7 cellular contexts compared by ENCODE assay signal in the genomic region with DNA sequence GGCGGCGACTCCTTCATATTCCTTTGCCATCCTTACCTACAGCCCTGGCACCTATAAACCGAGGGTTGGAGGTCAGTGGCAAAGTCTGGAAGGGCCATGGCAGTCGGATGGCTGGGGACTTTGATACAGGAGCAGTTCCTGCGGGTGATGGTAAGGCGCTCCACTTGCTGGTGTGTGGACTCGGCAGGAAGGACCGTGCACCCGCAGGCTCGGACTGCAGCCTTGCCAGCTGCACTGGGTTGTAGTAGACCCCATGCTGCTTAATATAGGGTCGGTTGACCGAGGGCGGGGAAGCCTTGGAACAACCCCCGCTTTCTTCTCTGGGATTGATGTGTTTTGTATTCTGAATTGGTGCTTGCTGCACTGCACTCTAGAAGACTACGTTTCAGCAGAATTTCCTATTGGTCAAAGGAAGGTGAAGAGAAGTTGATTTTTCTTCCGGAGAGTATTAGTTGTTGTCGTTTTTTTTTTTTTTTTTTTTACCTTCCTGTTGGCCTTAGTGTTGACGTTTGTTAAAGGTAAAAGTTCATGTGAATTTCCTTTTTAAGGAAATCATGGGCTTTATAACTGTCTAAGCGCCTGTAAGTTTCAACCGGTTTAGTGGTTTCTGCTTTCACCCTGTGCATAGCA. TPM values are rescaled to one million over a fixed set of nuclear protein-coding genes. Genes with fewer than 3 reads are reported as not detected.
DNase-seq lines count a peak whose midpoint lies in the region; ATAC-seq, FAIRE-seq and TF ChIP-seq lines count a peak whose summit lies in the region.

No MANE protein-coding gene starts in this region.

- no peak overlapping the region for H3K14ac ChIP-seq in H1 (ENCODE audit: insufficient read length)
- peak overlapping the region in 1 of 2 experiments; percentile 87 for H3K14ac ChIP-seq in mesenchymal stem cell (ENCODE audit: low read length in 2 of 2)

- H2AFZ ChIP-seq in HCT116 (ENCODE audit: low read depth, low read length, poor library complexity, severe bottlenecking) = no peak overlapping the region
- peak overlapping the region; percentile 47 for H2AFZ ChIP-seq in H1 (ENCODE audit: low read length)
- H2AFZ ChIP-seq in mesenchymal stem cell (ENCODE audit: low read depth, low read length) = peak overlapping the region; percentile 92

- H2AK5ac ChIP-seq in H1 (ENCODE audit: low read depth, low read length) (no peak overlapping the region), mesenchymal stem cell (ENCODE audit: low read length, severe bottlenecking) (no peak overlapping the region)

- peak overlapping the region; percentile 25 for H3K56ac ChIP-seq in H1 (replicated peaks; ENCODE audit: insufficient read length, low read depth, low read length)

- no peak for TF ChIP-seq CTCF in GM13976 (IDR thresholded peaks at IDR 0.05; ENCODE audit: borderline replicate concordance, control extremely low read depth, extremely low read depth, insufficient read depth, missing control alignments)
- TF ChIP-seq CTCF in HCT116 (IDR thresholded peaks at IDR 0.05 in 2 of 3, conservative IDR thresholded peaks at IDR 0.05 in 1 of 3; ENCODE audit: borderline replicate concordance in 1 of 3, insufficient read depth in 1 of 3, low read depth in 2 of 3, low read length in 2 of 3) = no peak
- no peak for TF ChIP-seq CTCF in H1 (IDR thresholded peaks at IDR 0.05; ENCODE audit: control extremely low read depth in 1 of 3, insufficient read depth in 1 of 3, low read depth in 1 of 3, low read length in 3 of 3)

- H3K27me3 ChIP-seq in HCT116 (ENCODE audit: insufficient read depth, low read length) = no peaks in the 10 kb centered on the region
- H3K27me3 ChIP-seq in H1 (replicated peaks in 1 of 4; ENCODE audit: control insufficient read depth in 3 of 4, extremely low read depth in 1 of 4, insufficient read depth in 3 of 4, low read length in 3 of 4) = no peaks in the 10 kb centered on the region
- H3K27me3 ChIP-seq in mesenchymal stem cell (ENCODE audit: control insufficient read depth in 1 of 2, insufficient read depth in 1 of 2, low read length in 2 of 2) = no peaks in the 10 kb centered on the region

- H2BK15ac ChIP-seq in H1 (ENCODE audit: low read length) (peak overlapping the region; percentile 72; the same call in 1 of the 2 replicates), mesenchymal stem cell (ENCODE audit: low read depth, poor library complexity, severe bottlenecking) (no peak overlapping the region)

- H4K91ac ChIP-seq in H1 (replicated peaks; ENCODE audit: insufficient read length, low read length) (no peak overlapping the region), mesenchymal stem cell (ENCODE audit: low read length) (no peak overlapping the region)

- no peak for TF ChIP-seq RAD21 in HCT116 (IDR thresholded peaks at IDR 0.05; ENCODE audit: low read depth)
- no peak for TF ChIP-seq RAD21 in H1 (IDR thresholded peaks at IDR 0.05 in 1 of 2, conservative IDR thresholded peaks at IDR 0.05 in 1 of 2; ENCODE audit: low read depth in 2 of 2, low read length in 2 of 2)

- H3K36me3 ChIP-seq in HCT116 (ENCODE audit: control insufficient read depth in 1 of 2, insufficient read depth in 2 of 2, low read length in 2 of 2) (no peaks in the 10 kb centered on the region; a peak in 1 of 4 replicates), H1 (ENCODE audit: control insufficient read depth in 2 of 4, insufficient read depth in 4 of 4, low read length in 3 of 4) (peaks cover 0 to 18% (median 2%) of the 10 kb centered on the region in 4 experiments; a peak in 3 of 8 replicates), mesenchymal stem cell (ENCODE audit: control insufficient read depth in 1 of 2, insufficient read depth in 2 of 2, low read depth in 1 of 2, low read length in 2 of 2) (peaks cover 5 to 28% of the 10 kb centered on the region in 2 experiments)

- DNase-seq in GM13976 (ENCODE audit: low spot score) = peak; percentile 40
- no peak for DNase-seq in HCT116 (ENCODE audit: low read depth, low spot score)
- DNase-seq in M059J (ENCODE audit: low read depth) = peak; percentile 39
- DNase-seq in activated CD4-positive, alpha-beta T cell treated with anti-CD3 and anti-CD28 coated beads for 24 hours (ENCODE audit: low read depth in 2 of 2) = peak; percentile 2 to 8
- no peak for DNase-seq in H1 (ENCODE audit: low read depth in 1 of 2, low spot score in 2 of 2)
- peak; percentile 53 for DNase-seq in mesenchymal stem cell
- peak; percentile 39 for DNase-seq in stimulated activated naive CD8-positive, alpha-beta T cell treated with anti-CD3 and anti-CD28 coated beads, Interleukin-15, Interleukin-2, amounts not matched to agents 100 U/mL and 50 U/mL, for 24 hours

- no TSS peak for BruUV-seq in HCT116 (replicated peaks; lab: Mats Ljungman, UMichigan)

- H3K9ac ChIP-seq in HCT116 (ENCODE audit: low read length) (peak overlapping the region; percentile 75), H1 (replicated peaks in 1 of 4; ENCODE audit: extremely low read depth in 1 of 4, low read depth in 3 of 4, low read length in 3 of 4) (peak overlapping the region in 3 of 4 experiments; percentile 66 to 72 (median 71); a peak in 6 of 7 replicates), mesenchymal stem cell (ENCODE audit: low read length) (peak overlapping the region; percentile 97)

- ATAC-seq in HCT116 = peak; percentile 61
- ATAC-seq in stimulated activated naive CD8-positive, alpha-beta T cell treated with anti-CD3 and anti-CD28 coated beads, Interleukin-15, Interleukin-2, amounts not matched to agents 100 U/mL and 50 U/mL, for 24 hours = peak; percentile 30

- TF ChIP-seq POLR2A in HCT116 (IDR thresholded peaks at IDR 0.05; ENCODE audit: borderline replicate concordance, extremely low read depth, insufficient read depth, insufficient read length) (no peak), H1 (IDR thresholded peaks at IDR 0.05; ENCODE audit: control extremely low read depth in 1 of 2, low read depth in 2 of 2, low read length in 2 of 2) (no peak)

- 6% methylated on average over 20 of the region's 20 CpGs; no CpG with 5 or more reads in 1 of the 2 experiments for WGBS in H1 (ENCODE audit: extremely low coverage in 1 of 2, insufficient coverage in 1 of 2, insufficient read length in 1 of 2, insufficient replicate concordance in 2 of 2, low coverage in 1 of 2, low lambda C conversion rate in 2 of 2, missing lambda C conversion rate in 1 of 2), 2 experiments
- 6% methylated on average over 17 of the region's 20 CpGs for WGBS in mesenchymal stem cell

- H2BK5ac ChIP-seq in H1 (ENCODE audit: low read depth, low read length) = peak overlapping the region; percentile 71
- no peak overlapping the region for H2BK5ac ChIP-seq in mesenchymal stem cell (ENCODE audit: low read depth, low read length, poor library complexity, severe bottlenecking)

- peak overlapping the region; percentile 26 for H4K5ac ChIP-seq in H1 (ENCODE audit: insufficient read length, low read depth, low read length)

- H3K9me3 ChIP-seq in HCT116 (ENCODE audit: control insufficient read depth in 1 of 2, insufficient read depth in 1 of 2, low read depth in 1 of 2, low read length in 2 of 2) (no peaks in the 10 kb centered on the region), H1 (ENCODE audit: insufficient read depth in 2 of 2, low read depth in 1 of 2, low read length in 1 of 2) (peaks cover 0 to 4% of the 10 kb centered on the region in 2 experiments; a peak in 1 of 4 replicates), mesenchymal stem cell (ENCODE audit: control insufficient read depth, low read length) (no peaks in the 10 kb centered on the region)

- CTCF ChIA-PET in HCT116 (lab: Charles Lee) (no interaction called here), H1 (lab: Charles Lee; ENCODE audit: partially characterized antibody) (no interaction called here)

- H3K4me2 ChIP-seq in HCT116 (ENCODE audit: low read length) (peak overlapping the region; percentile 84), H1 (ENCODE audit: insufficient read depth in 1 of 2, low read depth in 2 of 2, low read length in 2 of 2) (peak overlapping the region; percentile 84 to 96), mesenchymal stem cell (ENCODE audit: low read length, poor library complexity, severe bottlenecking) (peak overlapping the region; percentile 77)

- no peak for TF ChIP-seq EP300 in H1 (IDR thresholded peaks at IDR 0.05; ENCODE audit: borderline replicate concordance in 1 of 2, low read depth in 2 of 2, low read length in 2 of 2)

- FAIRE-seq in H1 (lab: Jason Lieb, UNC) = no peak

- H3K79me1 ChIP-seq in H1 (ENCODE audit: low read depth, low read length) = no peaks in the 10 kb centered on the region; the same call in 1 of the 2 replicates
- peaks cover 12% of the 10 kb centered on the region for H3K79me1 ChIP-seq in mesenchymal stem cell (replicated peaks; ENCODE audit: low read length, poor library complexity, severe bottlenecking)

- POLR2A ChIA-PET in HCT116 (lab: Charles Lee) = no interaction called here
- POLR2A ChIA-PET in H1 (lab: Charles Lee; ENCODE audit: partially characterized antibody) = interaction anchor here (1.0 kb wide), 1 partner anchor 32 kb away, joined by 3 read pairs; no protein-coding TSS in a partner anchor

- H3K4me3 ChIP-seq in HCT116 (replicated peaks in 1 of 2; ENCODE audit: low read depth in 1 of 2, low read length in 2 of 2) (peak overlapping the region; percentile 80 to 95), H1 (ENCODE audit: extremely low read depth in 1 of 4, insufficient read depth in 2 of 4, low read depth in 3 of 4, low read length in 4 of 4) (peak overlapping the region; percentile 87 to 95 (median 92)), mesenchymal stem cell (ENCODE audit: insufficient read depth in 1 of 2, low read depth in 1 of 2, low read length in 2 of 2) (peak overlapping the region; percentile 85 to 99)

- H3K79me2 ChIP-seq in HCT116 (ENCODE audit: insufficient read depth, low read length) (no peaks in the 10 kb centered on the region; the same call in 1 of the 2 replicates), H1 (ENCODE audit: control insufficient read depth in 1 of 2, insufficient read depth in 2 of 2, low read length in 2 of 2) (peaks cover 0 to 14% of the 10 kb centered on the region in 2 experiments; a peak in 2 of 4 replicates)

- H3K23ac ChIP-seq in H1 (ENCODE audit: insufficient read length) = no peak overlapping the region
- no peak overlapping the region for H3K23ac ChIP-seq in mesenchymal stem cell (ENCODE audit: low read length in 2 of 2)

- in situ Hi-C loops in GM13976 (cut with MboI; ENCODE audit: low sequenced_read_pairs, unreplicated experiment) = no loop called here

- no peaks in the 10 kb centered on the region for H3K9me2 ChIP-seq in HCT116 (ENCODE audit: insufficient read depth)

- H3K27ac ChIP-seq in HCT116 (ENCODE audit: low read depth, low read length) (peak overlapping the region; percentile 41; the same call in 1 of the 2 replicates), H1 (ENCODE audit: low read depth, low read length) (peak overlapping the region; percentile 68), mesenchymal stem cell (ENCODE audit: low read length, poor library complexity, severe bottlenecking) (no peak overlapping the region)

- H4K20me1 ChIP-seq in HCT116 (ENCODE audit: insufficient read depth) (no peaks in the 10 kb centered on the region), H1 (replicated peaks in 1 of 2; ENCODE audit: control insufficient read depth in 1 of 2, insufficient read depth in 2 of 2, low read length in 2 of 2) (no peaks in the 10 kb centered on the region)

- peak overlapping the region; percentile 91 for H4K8ac ChIP-seq in H1 (ENCODE audit: extremely low read depth, insufficient read depth, low read length)
- peak overlapping the region; percentile 39 for H4K8ac ChIP-seq in mesenchymal stem cell (ENCODE audit: low read length)

- H3K4ac ChIP-seq in H1 (replicated peaks; ENCODE audit: insufficient read length, low read depth, low read length) (peak overlapping the region; percentile 69), mesenchymal stem cell (ENCODE audit: low read depth in 1 of 2, low read length in 2 of 2) (peak overlapping the region in 1 of 2 experiments; percentile 42)

- H2BK12ac ChIP-seq in H1 (ENCODE audit: low read depth, low read length) = 0 out of 2 replicates have a peak overlapping the region, but pooled peaks have one; percentile 50
- no peak overlapping the region for H2BK12ac ChIP-seq in mesenchymal stem cell (ENCODE audit: low read length in 2 of 2)

- no peak overlapping the region for H2BK20ac ChIP-seq in H1 (ENCODE audit: low read length)

- intact Hi-C loops in HCT116 (cut with micrococcal nuclease) = no loop called here

- H3K18ac ChIP-seq in H1 (ENCODE audit: extremely low read depth, low read length) (no peak overlapping the region; the same call in 1 of the 2 replicates), mesenchymal stem cell (ENCODE audit: low read depth in 1 of 2, low read length in 2 of 2) (peak overlapping the region in 1 of 2 experiments; percentile 98)

- RAD21 ChIA-PET in HCT116 (lab: Charles Lee; ENCODE audit: low non-redundant PET in 1 of 2, low total read pairs in 2 of 2, uncharacterized antibody in 2 of 2, unreplicated experiment in 2 of 2) = no interaction called here

- H3K4me1 ChIP-seq in HCT116 (ENCODE audit: control insufficient read depth in 1 of 2, insufficient read depth in 2 of 2, low read length in 2 of 2) (peaks cover 3 to 12% of the 10 kb centered on the region in 2 experiments; a peak in 3 of 4 replicates), H1 (replicated peaks in 1 of 4; ENCODE audit: control insufficient read depth in 3 of 4, insufficient read depth in 4 of 4, low read length in 3 of 4) (peaks cover 0 to 4% (median 0%) of the 10 kb centered on the region in 4 experiments; a peak in 2 of 7 replicates), mesenchymal stem cell (ENCODE audit: control insufficient read depth, insufficient read depth, low read depth, low read length) (no peaks in the 10 kb centered on the region)

- peaks cover 3% of the 10 kb centered on the region for H3K23me2 ChIP-seq in H1 (ENCODE audit: low read depth, low read length)

- H2BK120ac ChIP-seq in H1 (replicated peaks; ENCODE audit: low read depth, low read length) (peak overlapping the region; percentile 54), mesenchymal stem cell (ENCODE audit: low read depth, low read length) (no peak overlapping the region)

RNA-seq across cellular contexts. Expression of gene BLTP1, which starts 0.7 kb away (rescaled TPM):
- 25.4 TPM for total RNA-seq in HCT116 (2021; ENCODE audit: unreplicated experiment)
- polyA plus RNA-seq in HCT116 (2012) = 13.8 and 14.2 TPM in 2 replicates
- 11.2 and 16.5 TPM in 2 replicates for total RNA-seq in M059J (2014; rRNA removed; shearing (Covaris generic))
- total RNA-seq in H1 (2021; fragmentation: NEBNext Ultra II Directional; extraction: Animal tissue kit (Norgen Biotek cat#: 25700)) = 27.9 and 29.8 TPM in 2 replicates
- polyA plus RNA-seq in H1 (2011; rRNA removed) = 9.7 and 14.0 TPM in 2 replicates
- polyA plus RNA-seq in H1 (2011; cell fraction: cytosol; rRNA removed) = 19.1 TPM
- polyA plus RNA-seq in H1 (2011; cell fraction: nucleus; rRNA removed) = 32.5 TPM
- 11.9 to 20.3 TPM (median 18.2 TPM) in 4 replicates for polyA plus RNA-seq in H1 (2012, experiment 1 of 2)
- 0.85 TPM for polyA plus RNA-seq in H1 (2012, experiment 2 of 2)
- 24.2 TPM for polyA plus RNA-seq in H1 (2013, experiment 1 of 2)
- polyA plus RNA-seq in H1 (2013, experiment 2 of 2) = 19.8 TPM
- 105 and 121 TPM in 2 replicates for polyA minus RNA-seq in H1 (2011; rRNA and poly(A)+ RNA removed)
- polyA minus RNA-seq in H1 (2011; cell fraction: cytosol; rRNA and poly(A)+ RNA removed) = 40.0 TPM
- 256 TPM for polyA minus RNA-seq in H1 (2011; cell fraction: nucleus; rRNA and poly(A)+ RNA removed)
- 17.8 TPM for polyA plus RNA-seq in mesenchymal stem cell (2013, experiment 1 of 2)
- polyA plus RNA-seq in mesenchymal stem cell (2013, experiment 2 of 2) = 16.2 TPM

Comparison
In these comparisons a context has a peak if more than half of its experiments do, and no peak if none do; other contexts are left out.
1. DNase-seq: peak in GM13976 (single experiment), M059J (single experiment), activated CD4-positive, alpha-beta T cell treated with anti-CD3 and anti-CD28 coated beads for 24 hours (2 of 2), mesenchymal stem cell (single experiment) and stimulated activated naive CD8-positive, alpha-beta T cell treated with anti-CD3 and anti-CD28 coated beads, Interleukin-15, Interleukin-2, amounts not matched to agents 100 U/mL and 50 U/mL, for 24 hours (single experiment); none in HCT116 (single experiment) and H1 (0 of 2).
2. Peak in every context shown above with its lines, with median percentiles within 50 percentile points of each other: H3K4me2 ChIP-seq, H3K4me3 ChIP-seq and H3K9ac ChIP-seq.